Comparison of ENCODE assay signal across 27 cellular contexts in the genomic region with DNA sequence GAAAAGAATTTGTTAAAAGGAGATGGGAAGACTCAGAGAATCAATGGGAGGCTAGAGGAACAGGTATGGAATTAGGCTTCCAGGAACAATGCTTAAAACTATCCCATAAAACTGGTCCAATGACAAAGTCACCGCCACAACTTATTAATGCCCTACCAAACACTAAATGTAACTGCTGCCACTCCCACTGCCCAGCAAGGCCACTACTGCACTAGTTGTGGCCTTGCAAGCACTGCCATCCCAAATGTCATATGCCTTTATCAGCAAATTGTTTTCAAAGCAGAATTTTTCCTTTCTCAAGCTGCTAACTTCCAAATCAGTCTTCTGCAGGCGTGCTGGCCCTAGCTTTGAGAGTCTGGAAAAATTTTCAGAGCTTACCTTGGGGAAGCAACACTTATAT.
"Had no signal": no experiment of that assay in that cellular context is flagged by ENCODE, and none has a peak within 500 bp of the region (broad histone marks: within the 10 kb centered on the region; RNA-seq: fewer than 3 reads in every experiment).

No MANE protein-coding gene starts in this region.

- H3K27ac ChIP-seq: colonic mucosa, coronary artery, dorsolateral prefrontal cortex, epithelial cell of prostate, esophagus muscularis mucosa, esophagus squamous epithelium, foreskin keratinocyte, gastrocnemius medialis, gastroesophageal sphincter, heart left ventricle, heart right ventricle had no signal

- H3K4me3 ChIP-seq: colonic mucosa, coronary artery, dorsolateral prefrontal cortex, esophagus muscularis mucosa, esophagus squamous epithelium, gastrocnemius medialis, gastroesophageal sphincter, heart left ventricle, heart right ventricle had no signal

- H3K9me3 ChIP-seq: colonic mucosa, esophagus muscularis mucosa, esophagus squamous epithelium, gastrocnemius medialis, gastroesophageal sphincter, heart left ventricle had no signal

- DNase-seq: colonic mucosa; cortex of kidney; dermis blood vessel endothelial cell; dorsolateral prefrontal cortex; effector CD4-positive, alpha-beta T cell; effector CD8-positive, alpha-beta T cell; effector memory CD4-positive, alpha-beta T cell; effector memory CD8-positive, alpha-beta T cell; endodermal cell; erythroblast; esophagus squamous epithelium; foreskin fibroblast; foreskin keratinocyte; foreskin melanocyte; gastrocnemius medialis; glutamatergic neuron; head of caudate nucleus; heart left ventricle; heart right ventricle had no signal

- ATAC-seq: effector memory CD8-positive, alpha-beta T cell; esophagus mucosa; foreskin keratinocyte; gastrocnemius medialis; gastroesophageal sphincter; heart left ventricle; heart right ventricle had no signal

- H3K27me3 ChIP-seq: colonic mucosa, dorsolateral prefrontal cortex, esophagus muscularis mucosa, esophagus squamous epithelium, gastrocnemius medialis, gastroesophageal sphincter, heart left ventricle, heart right ventricle had no signal

- FAIRE-seq: colon, endometrium, frontal cortex had no signal

- H3K4me1 ChIP-seq: colonic mucosa, esophagus muscularis mucosa, esophagus squamous epithelium, foreskin keratinocyte, gastrocnemius medialis, gastroesophageal sphincter, heart left ventricle, heart right ventricle had no signal

- H3K36me3 ChIP-seq: colonic mucosa, esophagus muscularis mucosa, esophagus squamous epithelium, gastrocnemius medialis, gastroesophageal sphincter, heart left ventricle, heart right ventricle had no signal
